ENCODE assay signal across 8 cellular contexts in genomic region chr12:6852651-6853354, GRCh38. TPM values are rescaled to one million over a fixed set of nuclear protein-coding genes. Genes with fewer than 3 reads are reported as not detected.
DNase-seq lines count a peak whose midpoint lies in the region; ATAC-seq and TF ChIP-seq lines count a peak whose summit lies in the region.

No MANE protein-coding gene starts in this region.

- peak overlapping the region; percentile 93 for H3K9ac ChIP-seq in SU-DHL-6 (ENCODE audit: low read length)
- peak overlapping the region; percentile 87 for H3K9ac ChIP-seq in skeletal muscle satellite cell (ENCODE audit: low read depth, low read length)

- H3K9me3 ChIP-seq in heart left ventricle (no peaks in the 10 kb centered on the region), SU-DHL-6 (ENCODE audit: insufficient read depth, low read length) (no peaks in the 10 kb centered on the region), iPS DF 6.9 (ENCODE audit: control insufficient read depth, insufficient read depth, low read length) (no peaks in the 10 kb centered on the region), skeletal muscle satellite cell (replicated peaks; ENCODE audit: low read length) (no peaks in the 10 kb centered on the region)

- no peak for TF ChIP-seq POLR2A in heart left ventricle (IDR thresholded peaks at IDR 0.05)

- TF ChIP-seq CTCF in heart left ventricle (IDR thresholded peaks at IDR 0.05) (no peak), SU-DHL-6 (IDR thresholded peaks at IDR 0.05; ENCODE audit: insufficient read depth, low read length, poor library complexity, severe bottlenecking) (no peak)

- H3K4me3 ChIP-seq in heart left ventricle (peak overlapping the region in 11 of 12 donors; percentile 50 to 83 (median 73)), SU-DHL-6 (ENCODE audit: insufficient read depth, low read length, poor library complexity, severe bottlenecking) (peak overlapping the region; percentile 78), iPS DF 6.9 (ENCODE audit: low read length) (peak overlapping the region; percentile 58; the same call in 1 of the 2 replicates), skeletal muscle satellite cell (ENCODE audit: low read length) (peak overlapping the region; percentile 90)

- H3K79me2 ChIP-seq in SU-DHL-6 (ENCODE audit: insufficient read depth, low read length), result peaks cover 40% of the 10 kb centered on the region

- ATAC-seq in heart left ventricle (no peak), HG02973 (IDR thresholded peaks at IDR 0.05; ENCODE audit: unreplicated experiment) (no peak), GM19463 (IDR thresholded peaks at IDR 0.05; ENCODE audit: unreplicated experiment) (no peak)

- no peaks in the 10 kb centered on the region for H3K9me2 ChIP-seq in SU-DHL-6 (replicated peaks; ENCODE audit: insufficient read depth, low read length)

- no peak overlapping the region for H2AFZ ChIP-seq in SU-DHL-6 (ENCODE audit: low read depth, low read length, severe bottlenecking)

- H3F3A ChIP-seq in SU-DHL-6 (ENCODE audit: insufficient read depth), result 0 out of 2 replicates have a peak, but pooled peaks cover 4% of the 10 kb centered on the region

- WGBS in heart left ventricle, 4 donors, result 2 to 4% (median 4%) methylated on average over 17 to 18 of the region's 18 CpGs
- no CpG with 5 or more reads among the region's 18 CpGs for WGBS in iPS DF 6.9 (ENCODE audit: insufficient coverage, insufficient read length)

- H3K27me3 ChIP-seq in heart left ventricle, result no peaks in the 10 kb centered on the region
- H3K27me3 ChIP-seq in SU-DHL-6 (ENCODE audit: low read length), result no peaks in the 10 kb centered on the region
- no peaks in the 10 kb centered on the region for H3K27me3 ChIP-seq in iPS DF 6.9 (ENCODE audit: control insufficient read depth, insufficient read depth, low read length)
- no peaks in the 10 kb centered on the region for H3K27me3 ChIP-seq in skeletal muscle satellite cell (ENCODE audit: control insufficient read depth, insufficient read depth, low read length)

- H3K36me3 ChIP-seq in heart left ventricle (peaks cover 0 to 47% (median 36%) of the 10 kb centered on the region in 9 donors), SU-DHL-6 (ENCODE audit: low read length) (0 out of 2 replicates have a peak, but pooled peaks cover 5% of the 10 kb centered on the region), iPS DF 6.9 (ENCODE audit: control insufficient read depth, insufficient read depth, low read length) (peaks cover 24% of the 10 kb centered on the region; the same call in 1 of the 2 replicates), skeletal muscle satellite cell (ENCODE audit: insufficient read depth, low read length) (peaks cover 49% of the 10 kb centered on the region)

- H3K4me2 ChIP-seq in SU-DHL-6 (ENCODE audit: low read depth, low read length, poor library complexity, severe bottlenecking) (peak overlapping the region; percentile 55), skeletal muscle satellite cell (ENCODE audit: low read length) (peak overlapping the region; percentile 88)

- DNase-seq in heart left ventricle, result no peak
- no peak for DNase-seq in cardiac septum (ENCODE audit: low spot score)
- peak in 36 of 56 donors; percentile 21 to 76 (median 52) for DNase-seq in amygdala (lab: John Stamatoyannopoulos, UW)
- no peak for DNase-seq in iPS DF 6.9 (ENCODE audit: low read depth, low spot score)

- intact Hi-C loops in heart left ventricle (cut with DNase I) (loop anchor here in 1 of 10 donors (1.0 kb wide), 1 partner anchor 13 kb away; no protein-coding TSS in a partner anchor), cardiac septum (cut with DNase I) (no loop called here)

- H3K27ac ChIP-seq in heart left ventricle, result peak overlapping the region in 10 of 12 donors; percentile 30 to 99 (median 73)
- H3K27ac ChIP-seq in SU-DHL-6 (ENCODE audit: low read depth, low read length), result no peak overlapping the region; the same call in 1 of the 2 replicates
- H3K27ac ChIP-seq in iPS DF 6.9 (ENCODE audit: low read length), result no peak overlapping the region

- peaks cover 0 to 22% (median 14%) of the 10 kb centered on the region in 12 donors for H3K4me1 ChIP-seq in heart left ventricle
- peaks cover 2% of the 10 kb centered on the region; the same call in 1 of the 2 replicates for H3K4me1 ChIP-seq in iPS DF 6.9 (ENCODE audit: control insufficient read depth, insufficient read depth, low read length)
- H3K4me1 ChIP-seq in skeletal muscle satellite cell (ENCODE audit: control insufficient read depth, insufficient read depth, low read length), result peaks cover 29% of the 10 kb centered on the region

- H4K20me1 ChIP-seq in SU-DHL-6 (ENCODE audit: low read depth, low read length), result no peaks in the 10 kb centered on the region

RNA-seq across cellular contexts. Expression of gene USP5, which starts 0.9 kb away (rescaled TPM):
- total RNA-seq in heart left ventricle, result 10 to 100 TPM; 42.0 to 96.8 (median 61.6) TPM
- 10 to 100 TPM; 23.4 to 52.8 TPM for polyA plus RNA-seq in heart left ventricle
- total RNA-seq in cardiac septum, result 83.5 TPM
- total RNA-seq in skeletal muscle satellite cell (2012; rRNA removed), result 90.0 and 107 TPM in 2 replicates

RNA-seq across cellular contexts. Expression of gene CDCA3, which starts 1.7 kb away (rescaled TPM):
- 1 to 10 TPM in 1 of 9 donors, under 1 TPM in 7, not detected in 1; 0.44 to 8.3 (median 0.96) TPM for total RNA-seq in heart left ventricle
- polyA plus RNA-seq in heart left ventricle, result under 1 TPM; 0.42 to 0.65 TPM
- total RNA-seq in cardiac septum, result 0.65 TPM
- 11.2 and 25.3 TPM in 2 replicates for total RNA-seq in skeletal muscle satellite cell (2012; rRNA removed)

RNA-seq across cellular contexts. Expression of gene GNB3, which starts 12.1 kb away (rescaled TPM):
- 10 to 100 TPM in 2 of 9 donors, 1 to 10 TPM in 6, under 1 TPM in 1; 0.64 to 12.4 (median 6.2) TPM for total RNA-seq in heart left ventricle
- 1 to 10 TPM; 1.9 to 6.2 TPM for polyA plus RNA-seq in heart left ventricle
- 9.7 TPM for total RNA-seq in cardiac septum
- 2.0 TPM in 2 replicates for total RNA-seq in skeletal muscle satellite cell (2012; rRNA removed)

RNA-seq across cellular contexts. Expression of gene TPI1, which starts 14.5 kb away (rescaled TPM):
- 1,000 to 10,000 TPM in 1 of 9 donors, 100 to 1,000 TPM in 8; 600 to 1,024 (median 730) TPM for total RNA-seq in heart left ventricle
- polyA plus RNA-seq in heart left ventricle, result 1,000 to 10,000 TPM in 1 of 2 donors, 100 to 1,000 TPM in 1; 648 to 1,605 TPM
- 657 TPM for total RNA-seq in cardiac septum
- total RNA-seq in skeletal muscle satellite cell (2012; rRNA removed), result 1,326 and 1,327 TPM in 2 replicates

RNA-seq across cellular contexts. Expression of gene SPSB2, which starts 20.3 kb away (rescaled TPM):
- total RNA-seq in heart left ventricle, result 1 to 10 TPM; 2.3 to 6.6 (median 3.1) TPM
- 1 to 10 TPM; 4.4 to 4.6 TPM for polyA plus RNA-seq in heart left ventricle
- total RNA-seq in cardiac septum, result 4.5 TPM
- 3.3 and 3.7 TPM in 2 replicates for total RNA-seq in skeletal muscle satellite cell (2012; rRNA removed)

Comparison
In these comparisons a context has a peak if more than half of its experiments do, and no peak if none do; other contexts are left out.
1. DNase-seq: peak in amygdala (36 of 56); none in heart left ventricle (0 of 5), cardiac septum (single experiment) and iPS DF 6.9 (single experiment).
2. H3K27ac ChIP-seq: peak in heart left ventricle (10 of 12); none in SU-DHL-6 (single experiment) and iPS DF 6.9 (single experiment).
3. Peak in every context shown above with its lines, with median percentiles within 50 percentile points of each other: H3K4me3 ChIP-seq.